Comparison of ENCODE assay signal across 26 cellular contexts in the genomic region with DNA sequence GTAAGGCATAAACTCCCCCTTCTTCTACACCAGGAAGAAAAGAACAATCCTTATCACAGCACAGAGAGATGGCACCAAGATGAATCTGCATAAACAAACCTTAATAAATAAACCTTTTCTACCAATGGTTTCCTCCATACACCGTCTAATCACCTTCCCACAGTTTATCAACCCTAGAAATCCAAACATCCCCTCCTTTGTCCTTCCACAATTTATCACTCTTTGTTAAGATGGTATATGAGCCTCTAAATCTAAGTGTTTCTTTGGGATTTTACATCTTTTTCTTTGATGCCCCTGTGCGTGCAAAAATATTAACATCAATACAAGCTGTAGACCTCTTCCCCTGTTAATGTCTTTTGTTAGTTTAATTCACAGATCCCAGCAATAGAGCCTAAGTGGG. TPM values are rescaled to one million over a fixed set of nuclear protein-coding genes. Genes with fewer than 3 reads are reported as not detected.
DNase-seq lines count a peak whose midpoint lies in the region; ATAC-seq and TF ChIP-seq lines count a peak whose summit lies in the region.
"Had no signal": no experiment of that assay in that cellular context is flagged by ENCODE, and none has a peak within 500 bp of the region (broad histone marks: within the 10 kb centered on the region; RNA-seq: fewer than 3 reads in every experiment).

No MANE protein-coding gene starts in this region.

- no peak overlapping the region for H3K27ac ChIP-seq in CD4-positive, alpha-beta T cell (ENCODE audit: low read depth, low read length)
- H3K27ac ChIP-seq in Karpas-422 (ENCODE audit: low read length) (peak overlapping the region; percentile 90), dorsolateral prefrontal cortex (peak overlapping the region in 44 of 59 donors; percentile 12 to 99 (median 93))

- ATAC-seq in CD4-positive, alpha-beta T cell (ENCODE audit: poor library complexity), result no peak
- ATAC-seq in HG02981 (IDR thresholded peaks at IDR 0.05; ENCODE audit: unreplicated experiment), result no peak

- H3K9me3 Mint-ChIP-seq in CD4-positive, alpha-beta T cell, result peaks cover 5% of the 10 kb centered on the region
- H3K9me3 Mint-ChIP-seq in T-helper 2 cell treated with Interferon-gamma antibody and Interleukin-4, amounts not matched to agents 5 μg/mL and 100 μg/mL, for 36 hours, result peaks cover 26% of the 10 kb centered on the region

- peaks cover 4% of the 10 kb centered on the region for H3K9me3 ChIP-seq in CD4-positive, alpha-beta T cell (ENCODE audit: control insufficient read depth, low read length)
- H3K9me3 ChIP-seq in Karpas-422 (ENCODE audit: low read length), result no peaks in the 10 kb centered on the region; the same call in 1 of the 2 replicates

- intact Hi-C loops in CD4-positive, alpha-beta T cell (cut with DNase I, micrococcal nuclease), result no loop called here
- intact Hi-C loops in dorsolateral prefrontal cortex (cut with DNase I), result no loop called here

- no peak for TF ChIP-seq CTCF in CD4-positive, alpha-beta T cell (IDR thresholded peaks at IDR 0.05)
- TF ChIP-seq CTCF in dorsolateral prefrontal cortex (IDR thresholded peaks at IDR 0.05 in 54 of 56, conservative IDR thresholded peaks at IDR 0.05 in 2 of 56; ENCODE audit: low read depth in 1 of 56, partially characterized antibody in 56 of 56), result no peak

- H2AFZ ChIP-seq in Karpas-422 (ENCODE audit: low read length), result no peak overlapping the region

- H3K4me3 ChIP-seq in Karpas-422 (ENCODE audit: low read length), result no peak overlapping the region
- no peak overlapping the region for H3K4me3 ChIP-seq in dorsolateral prefrontal cortex
- H3K4me3 ChIP-seq: lung, smooth muscle cell had no signal

- peak overlapping the region; percentile 30 for H3K4me3 Mint-ChIP-seq in CD4-positive, alpha-beta T cell
- H3K4me3 Mint-ChIP-seq in T-helper 2 cell treated with Interferon-gamma antibody and Interleukin-4, amounts not matched to agents 5 μg/mL and 100 μg/mL, for 36 hours, result no peak overlapping the region
- H3K4me3 Mint-ChIP-seq: activated CD4-positive, alpha-beta T cell treated with anti-CD3 and anti-CD28 coated beads, Interleukin-2, amount 10 ng/mL, durations not matched to agents 24 days and 14 days; activated naive CD4-positive, alpha-beta T cell treated with anti-CD3 and anti-CD28 coated beads, Interleukin-2, amount 10 ng/mL, durations not matched to agents 7 days and 5 days; activated T-helper 1 cell treated with anti-CD3 and anti-CD28 coated beads, Interleukin-12 subunit alpha, Interleukin-12 subunit beta, Interleukin-2, Interleukin-4 antibody, amounts not matched to agents 30 ng/mL and 10 ng/mL and 1 ng/mL, durations not matched to agents 14 hours and 24 hours and 36 hours; H9; T-helper 1 cell treated with Interleukin-12 subunit alpha and Interleukin-12 subunit beta and Interleukin-4 antibody, amounts not matched to agents 30 μg/mL and 1 μg/mL, for 36 hours had no signal

- H3K36me3 Mint-ChIP-seq in CD4-positive, alpha-beta T cell (ENCODE audit: low read depth), result peaks cover 56% of the 10 kb centered on the region
- H3K36me3 Mint-ChIP-seq in T-helper 2 cell treated with Interferon-gamma antibody and Interleukin-4, amounts not matched to agents 5 μg/mL and 100 μg/mL, for 36 hours (ENCODE audit: low read depth), result peaks cover 36% of the 10 kb centered on the region

- DNase-seq in CD4-positive, alpha-beta T cell, result no peak
- DNase-seq in Karpas-422 (no peak), dorsolateral prefrontal cortex (no peak), pons (ENCODE audit: low spot score) (peak; percentile 8), NCI-H1694 treated with DMSO at 0.1 percent for 48 hours (lab: John Stamatoyannopoulos, UW) (no peak)
- DNase-seq in T-helper 2 cell treated with Interferon-gamma antibody and Interleukin-4, amounts not matched to agents 5 μg/mL and 100 μg/mL, for 36 hours (ENCODE audit: low spot score), result no peak
- DNase-seq: activated CD4-positive, alpha-beta T cell treated with anti-CD3 and anti-CD28 coated beads, Interleukin-2, amount 10 ng/mL, durations not matched to agents 24 days and 14 days; activated naive CD4-positive, alpha-beta T cell treated with anti-CD3 and anti-CD28 coated beads, Interleukin-2, amount 10 ng/mL, durations not matched to agents 7 days and 5 days; aorta; CD8-positive, alpha-beta memory T cell; DMS153; GDM1; H9; Kasumi-1; NCI-H1048; NCI-H187 treated with DMSO at 0.1 percent for 48 hours; NCI-H69; nucleus accumbens; RPMI8226; stimulated activated CD4-positive, alpha-beta T cell treated with anti-CD3 and anti-CD28 coated beads, Interleukin-2, amount 100 ng/mL, for 48 hours; stimulated activated naive CD4-positive, alpha-beta T cell had no signal

- H3K27me3 Mint-ChIP-seq in CD4-positive, alpha-beta T cell, result no peaks in the 10 kb centered on the region
- H3K27me3 Mint-ChIP-seq in T-helper 2 cell treated with Interferon-gamma antibody and Interleukin-4, amounts not matched to agents 5 μg/mL and 100 μg/mL, for 36 hours (ENCODE audit: low read depth), result no peaks in the 10 kb centered on the region
- H3K27me3 Mint-ChIP-seq: activated CD4-positive, alpha-beta T cell treated with anti-CD3 and anti-CD28 coated beads, Interleukin-2, amount 10 ng/mL, durations not matched to agents 24 days and 14 days; activated naive CD4-positive, alpha-beta T cell treated with anti-CD3 and anti-CD28 coated beads, Interleukin-2, amount 10 ng/mL, durations not matched to agents 7 days and 5 days; CD8-positive, alpha-beta memory T cell had no signal

- peaks cover 89% of the 10 kb centered on the region for H3K4me1 Mint-ChIP-seq in CD4-positive, alpha-beta T cell (ENCODE audit: low read depth)
- H3K4me1 Mint-ChIP-seq in T-helper 2 cell treated with Interferon-gamma antibody and Interleukin-4, amounts not matched to agents 5 μg/mL and 100 μg/mL, for 36 hours (ENCODE audit: low read depth), result peaks cover 7% of the 10 kb centered on the region

- H3K9me2 ChIP-seq in Karpas-422 (replicated peaks; ENCODE audit: insufficient read depth, low read length), result no peaks in the 10 kb centered on the region

- CTCF ChIA-PET in CD4-positive, alpha-beta T cell (lab: Charles Lee), result no interaction called here

- peaks cover 100% of the 10 kb centered on the region for H3K79me2 ChIP-seq in Karpas-422 (ENCODE audit: low read length)

- peaks cover 52% of the 10 kb centered on the region for H3K4me1 ChIP-seq in Karpas-422 (ENCODE audit: low read length)

- no peak overlapping the region for H3K27ac Mint-ChIP-seq in CD4-positive, alpha-beta T cell
- no peak overlapping the region for H3K27ac Mint-ChIP-seq in T-helper 2 cell treated with Interferon-gamma antibody and Interleukin-4, amounts not matched to agents 5 μg/mL and 100 μg/mL, for 36 hours
- H3K27ac Mint-ChIP-seq: activated CD4-positive, alpha-beta T cell treated with anti-CD3 and anti-CD28 coated beads, Interleukin-2, amount 10 ng/mL, durations not matched to agents 24 days and 14 days; activated naive CD4-positive, alpha-beta T cell treated with anti-CD3 and anti-CD28 coated beads, Interleukin-2, amount 10 ng/mL, durations not matched to agents 7 days and 5 days; activated T-helper 1 cell treated with anti-CD3 and anti-CD28 coated beads, Interleukin-12 subunit alpha, Interleukin-12 subunit beta, Interleukin-2, Interleukin-4 antibody, amounts not matched to agents 30 ng/mL and 10 ng/mL and 1 ng/mL, durations not matched to agents 14 hours and 24 hours and 36 hours; CD8-positive, alpha-beta memory T cell; T-helper 1 cell treated with Interleukin-12 subunit alpha and Interleukin-12 subunit beta and Interleukin-4 antibody, amounts not matched to agents 30 μg/mL and 1 μg/mL, for 36 hours had no signal

- no peaks in the 10 kb centered on the region for H3K27me3 ChIP-seq in CD4-positive, alpha-beta T cell (ENCODE audit: control insufficient read depth, insufficient read depth, low read length)
- H3K27me3 ChIP-seq in Karpas-422 (ENCODE audit: low read length), result no peaks in the 10 kb centered on the region
- no peaks in the 10 kb centered on the region for H3K27me3 ChIP-seq in dorsolateral prefrontal cortex

- H3K4me2 ChIP-seq in Karpas-422 (ENCODE audit: low read depth, low read length, poor library complexity, severe bottlenecking), result peak overlapping the region; percentile 91
- H3K4me2 ChIP-seq: smooth muscle cell had no signal

- H3K36me3 ChIP-seq in Karpas-422 (ENCODE audit: insufficient read depth, low read length), result peaks cover 18% of the 10 kb centered on the region; the same call in 1 of the 2 replicates

- H4K20me1 ChIP-seq in Karpas-422 (ENCODE audit: insufficient read depth, low read depth, low read length), result peaks cover 12% of the 10 kb centered on the region; the same call in 1 of the 2 replicates

- no peak overlapping the region for H3K9ac ChIP-seq in Karpas-422 (ENCODE audit: low read length)

- POLR2A ChIA-PET in CD4-positive, alpha-beta T cell (lab: Charles Lee), result no interaction called here

RNA-seq across cellular contexts. Expression of gene DICER1, which starts 12.5 kb away (rescaled TPM):
- 10 to 100 TPM; 53.7 to 66.0 TPM for total RNA-seq in CD4-positive, alpha-beta T cell
- 117 and 314 TPM in 2 replicates for total RNA-seq in Karpas-422 (2014; rRNA removed; shearing (Covaris generic); ENCODE audit: low replicate concordance)
- 100 to 1,000 TPM in 25 of 120 experiments, 10 to 100 TPM in 95; 58.4 to 196 (median 82.9) TPM for total RNA-seq in dorsolateral prefrontal cortex
